Comparison of ENCODE assay signal across 2 cellular contexts in genomic region chr3:150603888-150604319, GRCh38.
TF ChIP-seq lines count a peak whose summit lies in the region.

No MANE protein-coding gene starts in this region.

TF ChIP-seq in GM12878, 131 proteins besides CTCF, POLR2A, EP300 and RAD21:
- no peak for TF ChIP-seq SIX5 (IDR thresholded peaks at IDR 0.05; ENCODE audit: low read depth, low read length, severe bottlenecking)
- TF ChIP-seq ZBED1 (IDR thresholded peaks at IDR 0.05; ENCODE audit: borderline replicate concordance), result no peak
- no peak for TF ChIP-seq SMAD1 (IDR thresholded peaks at IDR 0.05; ENCODE audit: low read depth, partially characterized antibody)
- TF ChIP-seq ZNF274 (IDR thresholded peaks at IDR 0.05; ENCODE audit: insufficient read depth, insufficient read length), result no peak
- no peak for TF ChIP-seq BACH1 (IDR thresholded peaks at IDR 0.05; ENCODE audit: borderline replicate concordance)
- no peak for TF ChIP-seq NRF1 (conservative IDR thresholded peaks at IDR 0.05; ENCODE audit: low read depth, low read length)
- no peak for TF ChIP-seq JUNB (IDR thresholded peaks at IDR 0.05)
- TF ChIP-seq DPF2 (IDR thresholded peaks at IDR 0.05), result no peak
- TF ChIP-seq WRNIP1 (IDR thresholded peaks at IDR 0.05; ENCODE audit: borderline replicate concordance, low read depth, low read length), result 0 out of 2 replicates have a peak, but pooled peaks have one; percentile 89
- TF ChIP-seq BCL11A (IDR thresholded peaks at IDR 0.05; ENCODE audit: low read depth, low read length), result no peak
- TF ChIP-seq ZBTB40 (IDR thresholded peaks at IDR 0.05; ENCODE audit: borderline replicate concordance), result no peak
- 0 out of 4 replicates have a peak, but pooled peaks of 1 of the 2 experiments have one; percentile 12 for TF ChIP-seq ETV6 (conservative IDR thresholded peaks at IDR 0.05 in 1 of 2, IDR thresholded peaks at IDR 0.05 in 1 of 2; ENCODE audit: borderline replicate concordance in 1 of 2, low read depth in 1 of 2)
- 0 out of 3 replicates have a peak, but pooled peaks of 1 of the 2 experiments have one; percentile 41 for TF ChIP-seq EGR1 (IDR thresholded peaks at IDR 0.05; ENCODE audit: borderline replicate concordance in 1 of 2, low read depth in 2 of 2, low read length in 2 of 2)
- TF ChIP-seq MXI1 (IDR thresholded peaks at IDR 0.05; ENCODE audit: low read depth, low read length), result peak; percentile 62; the same call in 1 of the 2 replicates
- TF ChIP-seq ATF7 (IDR thresholded peaks at IDR 0.05; ENCODE audit: low read depth), result no peak
- TF ChIP-seq CREB1 (IDR thresholded peaks at IDR 0.05; ENCODE audit: low read depth), result no peak
- TF ChIP-seq ZNF217 (IDR thresholded peaks at IDR 0.05), result no peak
- TF ChIP-seq ZSCAN29 (IDR thresholded peaks at IDR 0.05), result no peak
- TF ChIP-seq JUND (IDR thresholded peaks at IDR 0.05; ENCODE audit: low read depth, low read length), result no peak
- 0 out of 2 replicates have a peak, but pooled peaks have one; percentile 9 for TF ChIP-seq PKNOX1 (IDR thresholded peaks at IDR 0.05)
- no peak for TF ChIP-seq SMARCA5 (IDR thresholded peaks at IDR 0.05)
- TF ChIP-seq MYB (IDR thresholded peaks at IDR 0.05; ENCODE audit: borderline replicate concordance, low read depth, low read length), result no peak
- peak; percentile 29; the same call in 1 of the 2 replicates for TF ChIP-seq TBL1XR1 (IDR thresholded peaks at IDR 0.05; ENCODE audit: low read depth, low read length)
- no peak for TF ChIP-seq ESRRA (IDR thresholded peaks at IDR 0.05; ENCODE audit: low read length)
- TF ChIP-seq SREBF2 (IDR thresholded peaks at IDR 0.05; ENCODE audit: low read length), result no peak

TF ChIP-seq in HepG2, 621 proteins besides CTCF, POLR2A, EP300 and RAD21:
- TF ChIP-seq ZNF513 (CRISPR knock-in tag; conservative IDR thresholded peaks at IDR 0.05), result no peak
- TF ChIP-seq ARID4A (CRISPR knock-in tag; IDR thresholded peaks at IDR 0.05; ENCODE audit: borderline replicate concordance), result peak; percentile 5
- TF ChIP-seq ZNF704 (CRISPR knock-in tag; IDR thresholded peaks at IDR 0.05; ENCODE audit: borderline replicate concordance), result peak; percentile 11; the same call in 1 of the 2 replicates
- peak; percentile 33; the same call in 1 of the 2 replicates for TF ChIP-seq SP4 (CRISPR knock-in tag; IDR thresholded peaks at IDR 0.05)
- TF ChIP-seq SAP130 (CRISPR knock-in tag; IDR thresholded peaks at IDR 0.05; ENCODE audit: low read depth), result peak; percentile 7; the same call in 1 of the 2 replicates
- TF ChIP-seq MXD4 (CRISPR knock-in tag; IDR thresholded peaks at IDR 0.05), result peak; percentile 15; the same call in 1 of the 2 replicates
- peak; percentile 94 for TF ChIP-seq TGIF2 (CRISPR knock-in tag; IDR thresholded peaks at IDR 0.05)
- 0 out of 2 replicates have a peak, but pooled peaks have one; percentile 9 for TF ChIP-seq MNT (IDR thresholded peaks at IDR 0.05)
- TF ChIP-seq MAFK (conservative IDR thresholded peaks at IDR 0.05 in 1 of 2, IDR thresholded peaks at IDR 0.05 in 1 of 2; ENCODE audit: low read length in 2 of 2), result no peak
- TF ChIP-seq SP2 (CRISPR knock-in tag; IDR thresholded peaks at IDR 0.05), result no peak
- no peak for TF ChIP-seq MATR3 (CRISPR knock-in tag; IDR thresholded peaks at IDR 0.05)
- no peak for TF ChIP-seq NBN (conservative IDR thresholded peaks at IDR 0.05)
TF ChIP-seq in HepG2: peak in this region for 7.
